In genomic region chr7:129649128-129649690, GRCh38 we compare ENCODE assay signal across 17 cellular contexts.
"Had no signal": no experiment of that assay in that cellular context is flagged by ENCODE, and none has a peak within 500 bp of the region (broad histone marks: within the 10 kb centered on the region; RNA-seq: fewer than 3 reads in every experiment).

No MANE protein-coding gene starts in this region.

- FAIRE-seq: islet of Langerhans had no signal

- H3K4me3 Mint-ChIP-seq: activated naive CD4-positive, alpha-beta T cell treated with anti-CD3 and anti-CD28 coated beads, Interleukin-2, amount 10 ng/mL, durations not matched to agents 7 days and 5 days; brain; mesothelial cell of epicardium; nephron progenitor cell; T-helper 2 cell treated with Interferon-gamma antibody and Interleukin-4, amounts not matched to agents 5 μg/mL and 100 μg/mL, for 36 hours had no signal

- ATAC-seq: esophagus mucosa, left colon, right lobe of liver had no signal

- H3K27me3 Mint-ChIP-seq: activated naive CD4-positive, alpha-beta T cell treated with anti-CD3 and anti-CD28 coated beads, Interleukin-2, amount 10 ng/mL, durations not matched to agents 7 days and 5 days; brain had no signal

- H3K9me3 Mint-ChIP-seq: activated naive CD4-positive, alpha-beta T cell treated with anti-CD3 and anti-CD28 coated beads, Interleukin-2, amount 10 ng/mL, durations not matched to agents 7 days and 5 days; T-helper 2 cell treated with Interferon-gamma antibody and Interleukin-4, amounts not matched to agents 5 μg/mL and 100 μg/mL, for 36 hours had no signal

- DNase-seq: activated CD4-positive, CD25-positive, alpha-beta regulatory T cell; activated CD8-positive, alpha-beta memory T cell treated with anti-CD3 and anti-CD28 coated beads for 24 hours; activated naive CD4-positive, alpha-beta T cell treated with anti-CD3 and anti-CD28 coated beads, Interleukin-2, amount 10 ng/mL, durations not matched to agents 7 days and 5 days; amygdala; central memory CD4-positive, alpha-beta T cell; left colon; nephron progenitor cell; right lobe of liver; SW 1271; tibial artery had no signal

- H3K27me3 ChIP-seq: right lobe of liver, tibial artery had no signal

- H3K4me1 Mint-ChIP-seq: activated naive CD4-positive, alpha-beta T cell treated with anti-CD3 and anti-CD28 coated beads, Interleukin-2, amount 10 ng/mL, durations not matched to agents 7 days and 5 days; mesothelial cell of epicardium had no signal

- H3K9me3 ChIP-seq: right lobe of liver, tibial artery had no signal

- H3K4me1 ChIP-seq: right lobe of liver, tibial artery had no signal

- H3K27ac ChIP-seq: coronary artery, right lobe of liver, tibial artery had no signal

- H3K36me3 ChIP-seq: right lobe of liver, tibial artery had no signal

- H3K4me3 ChIP-seq: coronary artery, lung, right lobe of liver, tibial artery had no signal

- H3K27ac Mint-ChIP-seq: activated naive CD4-positive, alpha-beta T cell treated with anti-CD3 and anti-CD28 coated beads, Interleukin-2, amount 10 ng/mL, durations not matched to agents 7 days and 5 days; mesothelial cell of epicardium; T-helper 2 cell treated with Interferon-gamma antibody and Interleukin-4, amounts not matched to agents 5 μg/mL and 100 μg/mL, for 36 hours had no signal
